ENCODE assay signal across 19 cellular contexts in the genomic region with DNA sequence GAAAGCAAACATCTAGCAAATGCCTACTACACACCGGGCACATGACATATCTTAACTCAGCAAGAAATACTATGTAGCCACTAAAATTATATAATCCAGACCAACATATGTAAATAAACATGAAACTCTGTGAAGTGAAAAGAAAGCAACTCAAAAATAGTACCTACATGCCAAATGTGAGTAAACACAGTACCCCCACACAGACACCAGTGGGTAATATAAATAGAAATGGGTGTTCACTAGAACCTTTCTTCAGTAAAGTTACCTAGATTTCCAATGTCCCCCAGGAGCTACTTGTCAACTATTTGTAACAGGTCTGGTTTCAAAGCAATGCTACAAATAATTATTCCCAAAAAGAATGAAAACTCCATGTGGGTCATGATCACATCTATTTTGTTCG. TPM values are rescaled to one million over a fixed set of nuclear protein-coding genes. Genes with fewer than 3 reads are reported as not detected.
DNase-seq lines count a peak whose midpoint lies in the region; ATAC-seq, FAIRE-seq and TF ChIP-seq lines count a peak whose summit lies in the region.
"Had no signal": no experiment of that assay in that cellular context is flagged by ENCODE, and none has a peak within 500 bp of the region (broad histone marks: within the 10 kb centered on the region; RNA-seq: fewer than 3 reads in every experiment).

No MANE protein-coding gene starts in this region.

- no peaks in the 10 kb centered on the region for H3F3A ChIP-seq in GM23338 (replicated peaks; ENCODE audit: low read depth)

- POLR2A ChIA-PET in T-cell (lab: Charles Lee): interaction anchor here in 1 of 2 donors (0.6 kb wide), 1 partner anchor 115 kb away, joined by 5 read pairs; no protein-coding TSS in a partner anchor
- POLR2A ChIA-PET in GM12878 (lab: Charles Lee): interaction anchor here (0.8 to 1.8 kb wide), 3 partner anchors 16 to 26 kb away, joined by 3 to 5 read pairs (median 4); no protein-coding TSS in a partner anchor

- CTCF ChIA-PET in T-cell (lab: Charles Lee) (no interaction called here), GM12878 (lab: Yijun Ruan, JAX) (interaction anchor here (1.0 to 2.5 kb wide), 2 partner anchors 34 to 121 kb away, joined by 4 to 15 read pairs; no protein-coding TSS in a partner anchor)

- no peak for TF ChIP-seq CTCF in GM23338 (conservative IDR thresholded peaks at IDR 0.05; ENCODE audit: low read depth in 2 of 2)
- no peak for TF ChIP-seq CTCF in GM12878 (IDR thresholded peaks at IDR 0.05 in 2 of 3, conservative IDR thresholded peaks at IDR 0.05 in 1 of 3; ENCODE audit: control insufficient read depth in 2 of 3, extremely low read depth in 1 of 3, insufficient read depth in 1 of 3, low read depth in 3 of 3, low read length in 3 of 3)
- no peak for TF ChIP-seq CTCF in progenitor cell of endocrine pancreas (IDR thresholded peaks at IDR 0.05; ENCODE audit: unreplicated experiment)
- TF ChIP-seq CTCF in left ventricle myocardium inferior (IDR thresholded peaks at IDR 0.05; ENCODE audit: borderline replicate concordance): no peak

- no peak for TF ChIP-seq RAD21 in GM12878 (IDR thresholded peaks at IDR 0.05; ENCODE audit: insufficient read depth, low read depth, low read length)

- H3K4me3 Mint-ChIP-seq in GM23338 (no peak overlapping the region), T-cell (no peak overlapping the region), progenitor cell of endocrine pancreas (ENCODE audit: low read depth) (no peak overlapping the region)

- FAIRE-seq in GM12878 (lab: Jason Lieb, UNC) (no peak), RCC 7860 (lab: Jason Lieb, UNC) (no peak)
- FAIRE-seq: A204.1, D721Med, G401.6, HTR-8/SVneo had no signal

- H3K36me3 ChIP-seq in GM23338 (ENCODE audit: insufficient read depth): no peaks in the 10 kb centered on the region
- no peaks in the 10 kb centered on the region for H3K36me3 ChIP-seq in GM12878 (ENCODE audit: control insufficient read depth in 2 of 2, insufficient read depth in 2 of 2, low read length in 1 of 2)
- H3K36me3 ChIP-seq in left ventricle myocardium inferior: no peaks in the 10 kb centered on the region
- H3K36me3 ChIP-seq: BE2C, HAP-1 had no signal

- TF ChIP-seq POLR2A in GM12878 (IDR thresholded peaks at IDR 0.05; ENCODE audit: low read depth, low read length): no peak

- TF ChIP-seq EP300 in GM12878 (IDR thresholded peaks at IDR 0.05; ENCODE audit: borderline replicate concordance in 1 of 2, control insufficient read depth in 1 of 2, low read depth in 2 of 2, low read length in 2 of 2): no peak

- SMC1A ChIA-PET in GM12878 (lab: Charles Lee; ENCODE audit: uncharacterized antibody, unreplicated experiment): interaction anchor here (1.2 to 3.6 kb wide), 3 partner anchors 22 to 36 kb away, joined by 3 to 25 read pairs (median 3); no protein-coding TSS in a partner anchor

- H3K9me2 ChIP-seq in GM23338 (ENCODE audit: insufficient read depth): no peaks in the 10 kb centered on the region

- DNase-seq in GM23338 (ENCODE audit: low spot score): no peak
- no peak for DNase-seq in T-cell
- DNase-seq in GM12878 (ENCODE audit: low read depth, low spot score): no peak
- no peak for DNase-seq in progenitor cell of endocrine pancreas (ENCODE audit: low spot score, unreplicated experiment)
- no peak for DNase-seq in RCC 7860 (ENCODE audit: low spot score)
- DNase-seq in left ventricle myocardium inferior: no peak
- DNase-seq in effector CD8-positive, alpha-beta T cell (lab: John Stamatoyannopoulos, UW): no peak
- DNase-seq: ACHN; BE2C; C1 segment of cervical spinal cord; Caco-2; CD4-positive, CD25-positive, alpha-beta regulatory T cell; KBM-7 had no signal

- no TSS peak for BruUV-seq in GM12878 (replicated peaks; lab: Mats Ljungman, UMichigan)

- peaks cover 61% of the 10 kb centered on the region for H4K20me1 ChIP-seq in GM23338 (replicated peaks; ENCODE audit: insufficient read depth)
- H4K20me1 ChIP-seq in GM12878 (ENCODE audit: control insufficient read depth, insufficient read depth): no peaks in the 10 kb centered on the region

- intact Hi-C loops in GM12878 (cut with micrococcal nuclease; ENCODE audit: unreplicated experiment) (no loop called here), left ventricle myocardium inferior (cut with micrococcal nuclease) (no loop called here)

- H3K79me2 ChIP-seq in GM23338 (replicated peaks; ENCODE audit: insufficient read depth) (peaks cover 99% of the 10 kb centered on the region), GM12878 (ENCODE audit: control insufficient read depth, insufficient read depth, low read length) (peaks cover 15% of the 10 kb centered on the region)

- H3K27me3 ChIP-seq in GM23338 (ENCODE audit: insufficient read depth): no peaks in the 10 kb centered on the region
- H3K27me3 ChIP-seq in GM12878 (replicated peaks in 1 of 2; ENCODE audit: control insufficient read depth in 2 of 2, insufficient read depth in 2 of 2, low read length in 1 of 2): no peaks in the 10 kb centered on the region
- no peaks in the 10 kb centered on the region for H3K27me3 ChIP-seq in left ventricle myocardium inferior (ENCODE audit: low read depth)
- H3K27me3 ChIP-seq: BE2C had no signal

- H3K9ac ChIP-seq in GM12878 (ENCODE audit: control insufficient read depth, insufficient read depth, low read length): no peak overlapping the region

- 0 out of 2 replicates have a peak overlapping the region, but pooled peaks have one; percentile 50 for H3K27ac ChIP-seq in GM23338 (ENCODE audit: low read depth)
- peak overlapping the region; percentile 6; the same call in 1 of the 2 replicates for H3K27ac ChIP-seq in GM12878 (ENCODE audit: control insufficient read depth, insufficient read depth)
- H3K27ac ChIP-seq in left ventricle myocardium inferior (replicated peaks): no peak overlapping the region

- ATAC-seq in GM23338 (no peak), T-cell (replicated peaks in 1 of 4) (no peak), GM12878 (no peak)

- H3K4me3 ChIP-seq in GM23338 (no peak overlapping the region), GM12878 (peak overlapping the region; percentile 2; the same call in 1 of the 2 replicates), left ventricle myocardium inferior (no peak overlapping the region)
- H3K4me3 ChIP-seq: HAP-1 had no signal

- H3K9me3 ChIP-seq in GM12878 (replicated peaks; ENCODE audit: control insufficient read depth, insufficient read depth, low read length): no peaks in the 10 kb centered on the region
- H3K9me3 ChIP-seq in left ventricle myocardium inferior (replicated peaks): no peaks in the 10 kb centered on the region
- H3K9me3 ChIP-seq: BE2C, Caco-2, HAP-1 had no signal

- H3K4me1 ChIP-seq in GM23338 (ENCODE audit: insufficient read depth) (peaks cover 30% of the 10 kb centered on the region), GM12878 (ENCODE audit: control insufficient read depth, insufficient read depth, low read length) (peaks cover 66% of the 10 kb centered on the region), left ventricle myocardium inferior (peaks cover 21% of the 10 kb centered on the region)

- peaks cover 45% of the 10 kb centered on the region for H3K4me1 Mint-ChIP-seq in GM23338
- H3K4me1 Mint-ChIP-seq in T-cell: peaks cover 64 to 74% (median 72%) of the 10 kb centered on the region in 3 donors
- H3K4me1 Mint-ChIP-seq in progenitor cell of endocrine pancreas (ENCODE audit: low read depth): peaks cover 20% of the 10 kb centered on the region

- WGBS in GM12878 (ENCODE audit: insufficient coverage, insufficient replicate concordance, low lambda C conversion rate, missing lambda C conversion rate): 28% methylated on average over 2 of the region's 2 CpGs

- H3K9me3 Mint-ChIP-seq in GM23338 (no peaks in the 10 kb centered on the region), T-cell (no peaks in the 10 kb centered on the region), progenitor cell of endocrine pancreas (ENCODE audit: low read depth) (no peaks in the 10 kb centered on the region)
- H3K9me3 Mint-ChIP-seq: IgD-negative memory B cell had no signal

- H3K36me3 Mint-ChIP-seq in GM23338 (ENCODE audit: low read depth) (peaks cover 17% of the 10 kb centered on the region), T-cell (peaks cover 5% of the 10 kb centered on the region), progenitor cell of endocrine pancreas (ENCODE audit: insufficient read depth) (no peaks in the 10 kb centered on the region)

- no peak overlapping the region for H3K27ac Mint-ChIP-seq in GM23338
- peak overlapping the region; percentile 64 to 67 for H3K27ac Mint-ChIP-seq in T-cell
- H3K27ac Mint-ChIP-seq in progenitor cell of endocrine pancreas: peak overlapping the region; percentile 16

- RAD21 ChIA-PET in GM12878 (lab: Charles Lee; ENCODE audit: unreplicated experiment): no interaction called here

- H3K4me2 ChIP-seq in GM23338: no peak overlapping the region
- H3K4me2 ChIP-seq in GM12878 (ENCODE audit: control insufficient read depth, insufficient read depth): peak overlapping the region; percentile 77

- H3K27me3 Mint-ChIP-seq in GM23338 (ENCODE audit: insufficient read depth, low read depth, poor library complexity) (peaks cover 9% of the 10 kb centered on the region), T-cell (no peaks in the 10 kb centered on the region), progenitor cell of endocrine pancreas (no peaks in the 10 kb centered on the region)
- H3K27me3 Mint-ChIP-seq: CD4-positive, CD25-positive, alpha-beta regulatory T cell had no signal

- in situ Hi-C loops in GM12878 (cut with MboI): loop anchor here (5.0 kb wide), 1 partner anchor 51 kb away; no protein-coding TSS in a partner anchor

- H2AFZ ChIP-seq in GM23338 (no peak overlapping the region), GM12878 (ENCODE audit: control insufficient read depth, low read depth, low read length) (no peak overlapping the region)

RNA-seq across cellular contexts. Expression of a gene that starts 25.5 kb away (rescaled TPM):
- 20.5 and 20.6 TPM in 2 replicates for total RNA-seq in GM23338 (2014; rRNA removed; shearing (Covaris generic))
- 11.1 and 11.2 TPM in 2 replicates for polyA plus RNA-seq in GM23338 (2016; fragmentation: Nextera tagmentation; extraction: Ambion mirVana)
- total RNA-seq in T-cell: 10 to 100 TPM; 20.5 to 52.2 (median 25.6) TPM
- total RNA-seq in GM12878 (2013; cell fraction: nucleolus; rRNA removed): 18.5 and 22.0 TPM in 2 replicates
- total RNA-seq in GM12878 (2014; rRNA removed): 10.1 and 10.7 TPM in 2 replicates
- 7.5 and 7.9 TPM in 2 replicates for total RNA-seq in GM12878 (2014; rRNA removed; fragmentation: Illumina TruSeq; extraction: Trizol)
- total RNA-seq in GM12878 (2021): 19.4 and 19.5 TPM in 2 replicates
- 3.9 TPM for polyA plus RNA-seq in GM12878 (2011; ENCODE audit: low read depth)
- polyA plus RNA-seq in GM12878 (2011; rRNA removed): 1.9 and 2.3 TPM in 2 replicates
- 1.9 and 2.1 TPM in 2 replicates for polyA plus RNA-seq in GM12878 (2011; cell fraction: cytosol; rRNA removed)
- polyA plus RNA-seq in GM12878 (2011; cell fraction: nucleus; rRNA removed): 5.0 and 6.6 TPM in 2 replicates
- polyA plus RNA-seq in GM12878 (2012): 6.3 and 7.2 TPM in 2 replicates
- polyA plus RNA-seq in GM12878 (2014; fragmentation: Illumina TruSeq; extraction: Trizol): 12.7 and 13.6 TPM in 2 replicates
- 1 to 10 TPM; 2.2 to 2.6 TPM for polyA plus RNA-seq in GM12878 (2014; fragmentation: Nextera tagmentation; extraction: Ambion mirVana)
- polyA plus RNA-seq in GM12878 (2014; rRNA removed): 11.7 and 15.0 TPM in 2 replicates
- polyA plus RNA-seq in GM12878 (2016; fragmentation: Nextera tagmentation; extraction: Ambion mirVana): 1 to 10 TPM; 5.5 to 6.6 TPM
- polyA minus RNA-seq in GM12878 (2011; rRNA and poly(A)+ RNA removed): 2.2 and 3.4 TPM in 2 replicates
- polyA minus RNA-seq in GM12878 (2011; cell fraction: cytosol; rRNA and poly(A)+ RNA removed): 1.7 and 2.7 TPM in 2 replicates
- polyA minus RNA-seq in GM12878 (2011; cell fraction: nucleus; rRNA and poly(A)+ RNA removed): 1.3 and 2.6 TPM in 2 replicates
- 7.1 and 7.9 TPM in 2 replicates for total RNA-seq in progenitor cell of endocrine pancreas
- 1.4 TPM for total RNA-seq in left ventricle myocardium inferior
